ENCODE assay signal across 27 cellular contexts in the genomic region with DNA sequence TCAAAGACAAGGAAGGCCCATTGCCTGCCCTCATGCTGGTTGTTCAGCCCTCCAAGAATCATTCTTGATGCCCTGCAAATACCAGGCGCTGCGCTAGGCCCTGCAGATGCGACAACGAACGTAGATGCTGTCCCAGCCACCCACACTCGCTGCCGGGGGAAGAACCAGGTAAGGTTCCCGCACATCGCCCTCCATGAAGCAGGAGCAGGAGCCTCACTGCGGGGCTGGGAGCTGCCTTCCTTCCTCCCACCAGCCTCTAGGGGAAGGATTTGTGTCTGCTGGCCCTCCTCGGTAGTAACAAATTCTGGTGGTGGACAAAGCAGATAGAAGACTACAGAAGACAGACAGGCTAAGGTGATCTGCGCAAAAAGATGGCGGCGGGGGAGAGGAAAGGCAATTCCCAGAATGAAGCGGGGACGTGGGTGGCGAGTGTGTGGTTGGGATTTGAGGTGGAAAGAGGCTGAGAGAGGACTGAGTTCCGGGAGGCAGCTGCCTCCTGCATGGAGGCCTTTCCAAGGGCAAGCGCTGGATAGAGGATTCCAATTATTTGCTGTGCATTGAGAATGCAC. TPM values are rescaled to one million over a fixed set of nuclear protein-coding genes. Genes with fewer than 3 reads are reported as not detected.
DNase-seq lines count a peak whose midpoint lies in the region; ATAC-seq, FAIRE-seq and TF ChIP-seq lines count a peak whose summit lies in the region.
"Had no signal": no experiment of that assay in that cellular context is flagged by ENCODE, and none has a peak within 500 bp of the region (broad histone marks: within the 10 kb centered on the region; RNA-seq: fewer than 3 reads in every experiment).

No MANE protein-coding gene starts in this region.

- H3K4me3 ChIP-seq in upper lobe of left lung: no peak overlapping the region
- H3K4me3 ChIP-seq: breast epithelium, colonic mucosa, K562, lower lobe of right lung, skin epidermis, thyroid gland had no signal

- FAIRE-seq in GM12891 (lab: Jason Lieb, UNC): peak; percentile 65
- FAIRE-seq: K562, kidney had no signal

- H3K9me3 Mint-ChIP-seq in activated T-cell treated with anti-CD3 and anti-CD28 coated beads, Interleukin-2, amount 50 U/mL, for 24 hours: no peaks in the 10 kb centered on the region
- H3K9me3 Mint-ChIP-seq in activated naive CD8-positive, alpha-beta T cell treated with anti-CD3 and anti-CD28 coated beads for 36 hours: no peaks in the 10 kb centered on the region
- H3K9me3 Mint-ChIP-seq: H9; stimulated activated naive B cell treated with anti-CD40 and anti-IgM and Interleukin-4, amounts not matched to agents 10 μg/mL and 1 μg/mL and 100 μg/mL, for 72 hours had no signal

- TF ChIP-seq POLR2A in GM12891 (IDR thresholded peaks at IDR 0.05; ENCODE audit: low read depth, low read length): no peak
- no peak for TF ChIP-seq POLR2A in GM18505 (IDR thresholded peaks at IDR 0.05; ENCODE audit: borderline replicate concordance, extremely low read depth, insufficient read depth, insufficient read length)
- TF ChIP-seq POLR2A in upper lobe of left lung (IDR thresholded peaks at IDR 0.05): no peak

- peaks cover 50% of the 10 kb centered on the region for H3K4me1 Mint-ChIP-seq in activated T-cell treated with anti-CD3 and anti-CD28 coated beads, Interleukin-2, amount 50 U/mL, for 24 hours (ENCODE audit: low read depth)
- peaks cover 39% of the 10 kb centered on the region for H3K4me1 Mint-ChIP-seq in activated naive CD8-positive, alpha-beta T cell treated with anti-CD3 and anti-CD28 coated beads for 36 hours

- peak overlapping the region; percentile 77 for H3K4me3 Mint-ChIP-seq in activated T-cell treated with anti-CD3 and anti-CD28 coated beads, Interleukin-2, amount 50 U/mL, for 24 hours
- peak overlapping the region; percentile 77 for H3K4me3 Mint-ChIP-seq in activated naive CD8-positive, alpha-beta T cell treated with anti-CD3 and anti-CD28 coated beads for 36 hours
- H3K4me3 Mint-ChIP-seq: H9 had no signal

- no peak for TF ChIP-seq CTCF in upper lobe of left lung (IDR thresholded peaks at IDR 0.05)

- peaks cover 7% of the 10 kb centered on the region for H3K36me3 Mint-ChIP-seq in activated T-cell treated with anti-CD3 and anti-CD28 coated beads, Interleukin-2, amount 50 U/mL, for 24 hours (ENCODE audit: low read depth)
- H3K36me3 Mint-ChIP-seq in activated naive CD8-positive, alpha-beta T cell treated with anti-CD3 and anti-CD28 coated beads for 36 hours: peaks cover 7% of the 10 kb centered on the region
- H3K36me3 Mint-ChIP-seq: stimulated activated naive B cell treated with anti-CD40 and anti-IgM and Interleukin-4, amounts not matched to agents 10 μg/mL and 1 μg/mL and 100 μg/mL, for 72 hours had no signal

- 95 to 98% methylated on average over 19 of the region's 19 CpGs for WGBS in upper lobe of left lung, 2 donors

- no peaks in the 10 kb centered on the region for H3K36me3 ChIP-seq in upper lobe of left lung
- H3K36me3 ChIP-seq: breast epithelium, colonic mucosa, lower lobe of right lung, neutrophil, thyroid gland had no signal

- peak overlapping the region; percentile 85 for H3K27ac Mint-ChIP-seq in activated T-cell treated with anti-CD3 and anti-CD28 coated beads, Interleukin-2, amount 50 U/mL, for 24 hours
- peak overlapping the region; percentile 42 for H3K27ac Mint-ChIP-seq in activated naive CD8-positive, alpha-beta T cell treated with anti-CD3 and anti-CD28 coated beads for 36 hours

- peaks cover 0 to 5% (median 0%) of the 10 kb centered on the region in 4 donors for H3K4me1 ChIP-seq in upper lobe of left lung
- H3K4me1 ChIP-seq: breast epithelium, colonic mucosa, thyroid gland had no signal

- no peak for DNase-seq in activated T-cell treated with anti-CD3 and anti-CD28 coated beads, Interleukin-2, amount 50 U/mL, for 24 hours
- DNase-seq in activated T-cell treated with anti-CD3 and anti-CD28 coated beads for 4 hours (no peak), GM12891 (ENCODE audit: insufficient read length, low spot score) (no peak), upper lobe of left lung (no peak)
- DNase-seq in activated naive CD8-positive, alpha-beta T cell treated with anti-CD3 and anti-CD28 coated beads for 36 hours: no peak
- peak; percentile 29 for DNase-seq in stimulated activated CD8-positive, alpha-beta memory T cell treated with anti-CD3 and anti-CD28 coated beads, Interleukin-4, amount 100 ng/mL, for 48 hours
- DNase-seq in NK-92 treated with Interleukin-12 subunit alpha and Interleukin-12 subunit beta, amount 100 ng/mL, for 24 hours (lab: John Stamatoyannopoulos, UW): no peak
- DNase-seq: activated gamma-delta T cell; amniotic stem cell; colonic mucosa; DMS79 treated with DMSO at 0.1 percent for 48 hours; H9; kidney; lower lobe of right lung; NCI-H1436; NCI-H524 treated with DMSO at 0.1 percent for 48 hours; stimulated activated naive B cell treated with anti-CD40 and anti-IgM and Interleukin-4, amounts not matched to agents 10 μg/mL and 1 μg/mL and 100 μg/mL, for 72 hours; thyroid gland had no signal

- H3K27me3 ChIP-seq in upper lobe of left lung: no peaks in the 10 kb centered on the region
- H3K27me3 ChIP-seq: breast epithelium, colonic mucosa, thyroid gland had no signal

- H3K27me3 Mint-ChIP-seq in activated T-cell treated with anti-CD3 and anti-CD28 coated beads, Interleukin-2, amount 50 U/mL, for 24 hours: peaks cover 10% of the 10 kb centered on the region
- peaks cover 6% of the 10 kb centered on the region for H3K27me3 Mint-ChIP-seq in activated naive CD8-positive, alpha-beta T cell treated with anti-CD3 and anti-CD28 coated beads for 36 hours

- ATAC-seq in GM18505 (IDR thresholded peaks at IDR 0.05; ENCODE audit: unreplicated experiment) (no peak), upper lobe of left lung (ENCODE audit: low FRiP score in 2 of 2) (no peak)
- ATAC-seq: K562, lower lobe of right lung had no signal

- no peaks in the 10 kb centered on the region for H3K9me3 ChIP-seq in upper lobe of left lung
- H3K9me3 ChIP-seq: breast epithelium, colonic mucosa, lower lobe of right lung, neutrophil, thyroid gland had no signal

- no peak for TF ChIP-seq EP300 in upper lobe of left lung (IDR thresholded peaks at IDR 0.05)

- H3K27ac ChIP-seq in upper lobe of left lung: no peak overlapping the region
- H3K27ac ChIP-seq: breast epithelium, colonic mucosa, lower lobe of right lung, neutrophil, thyroid gland had no signal

TF ChIP-seq in GM12891, 5 proteins besides CTCF, POLR2A, EP300 and RAD21:
- TF ChIP-seq SPI1 (IDR thresholded peaks at IDR 0.05; ENCODE audit: low read depth, low read length) (no peak), POLR2AphosphoS5 (IDR thresholded peaks at IDR 0.05; ENCODE audit: low read depth, low read length) (0 out of 2 replicates have a peak, but pooled peaks have one; percentile 4)

RNA-seq across cellular contexts. Expression of a gene that starts 19.8 kb away (rescaled TPM):
- 20.8 TPM for polyA plus RNA-seq in GM12891 (2012; ENCODE audit: low read depth, missing spikeins)
- 10 to 100 TPM; 18.8 to 20.4 TPM for total RNA-seq in activated naive CD8-positive, alpha-beta T cell treated with anti-CD3 and anti-CD28 coated beads for 36 hours
- total RNA-seq in upper lobe of left lung: under 1 TPM in 4 of 6 donors, not detected in 2; 0.15 to 0.84 (median 0.52) TPM
- total RNA-seq: H9, pulmonary artery endothelial cell had no signal
- polyA plus RNA-seq: BJ had no signal

RNA-seq across cellular contexts. Expression of a gene that starts 51.0 kb away (rescaled TPM):
- not detected for polyA plus RNA-seq in GM12891 (2012; ENCODE audit: low read depth, missing spikeins)
- total RNA-seq in activated naive CD8-positive, alpha-beta T cell treated with anti-CD3 and anti-CD28 coated beads for 36 hours: not detected
- total RNA-seq in upper lobe of left lung: not detected
- total RNA-seq: A673, breast epithelium, colonic mucosa, H9, K562, kidney, lower lobe of right lung, mucosa of gallbladder, pulmonary artery endothelial cell had no signal
- polyA plus RNA-seq: BJ, K562 had no signal

Comparison
In these comparisons a context has a peak if more than half of its experiments do, and no peak if none do; other contexts are left out.
1. RNA of a gene that starts 19.8 kb away (total RNA-seq): 18.8 to 20.4 TPM in activated naive CD8-positive, alpha-beta T cell treated with anti-CD3 and anti-CD28 coated beads for 36 hours; 0.15 to 0.84 TPM in upper lobe of left lung; every median in the first group is over 10 times any median in the second.